In genomic region chr10:14837003-14837755, GRCh38 we compare ENCODE assay signal across 8 cellular contexts. TPM values are rescaled to one million over a fixed set of nuclear protein-coding genes. Genes with fewer than 3 reads are reported as not detected.
DNase-seq lines count a peak whose midpoint lies in the region; ATAC-seq and FAIRE-seq lines count a peak whose summit lies in the region.

No MANE protein-coding gene starts in this region.

- peaks cover 9 to 26% (median 23%) of the 10 kb centered on the region in 5 donors for H3K4me1 ChIP-seq in subcutaneous abdominal adipose tissue (ENCODE audit: control insufficient read depth in 5 of 5, insufficient read depth in 5 of 5, low read length in 5 of 5)

- H3K27me3 ChIP-seq in subcutaneous abdominal adipose tissue (ENCODE audit: control insufficient read depth in 5 of 5, insufficient read depth in 4 of 5, low read length in 5 of 5), result no peaks in the 10 kb centered on the region

- no peak for DNase-seq in activated T-cell treated with anti-CD3 and anti-CD28 coated beads, Interleukin-2, amount 50 U/mL, for 24 hours
- DNase-seq in activated T-cell treated with anti-CD3 and anti-CD28 coated beads for 4 hours (no peak), NCI-H1930 (lab: John Stamatoyannopoulos, UW) (no peak)
- DNase-seq in activated T-helper 2 cell treated with anti-CD3 and anti-CD28 coated beads, Interferon-gamma antibody, Interleukin-2, Interleukin-4, amounts not matched to agents 10 μg/mL and 5 μg/mL and 100 μg/mL, durations not matched to agents 14 hours and 24 hours and 36 hours (ENCODE audit: low spot score), result no peak

- peaks cover 42% of the 10 kb centered on the region for H3K36me3 Mint-ChIP-seq in activated T-cell treated with anti-CD3 and anti-CD28 coated beads, Interleukin-2, amount 50 U/mL, for 24 hours (ENCODE audit: low read depth)
- peaks cover 28% of the 10 kb centered on the region for H3K36me3 Mint-ChIP-seq in activated T-helper 2 cell treated with anti-CD3 and anti-CD28 coated beads, Interferon-gamma antibody, Interleukin-2, Interleukin-4, amounts not matched to agents 10 μg/mL and 5 μg/mL and 100 μg/mL, durations not matched to agents 14 hours and 24 hours and 36 hours (ENCODE audit: low read depth)

- peak overlapping the region; percentile 87 to 90 (median 89) for H3K9ac ChIP-seq in subcutaneous abdominal adipose tissue (ENCODE audit: low read length in 5 of 5)

- no peaks in the 10 kb centered on the region for H3K27me3 Mint-ChIP-seq in activated T-cell treated with anti-CD3 and anti-CD28 coated beads, Interleukin-2, amount 50 U/mL, for 24 hours
- no peaks in the 10 kb centered on the region for H3K27me3 Mint-ChIP-seq in activated T-helper 2 cell treated with anti-CD3 and anti-CD28 coated beads, Interferon-gamma antibody, Interleukin-2, Interleukin-4, amounts not matched to agents 10 μg/mL and 5 μg/mL and 100 μg/mL, durations not matched to agents 14 hours and 24 hours and 36 hours (ENCODE audit: low read depth)

- peak overlapping the region; percentile 98 for H3K27ac Mint-ChIP-seq in activated T-cell treated with anti-CD3 and anti-CD28 coated beads, Interleukin-2, amount 50 U/mL, for 24 hours
- peak overlapping the region; percentile 95 for H3K27ac Mint-ChIP-seq in activated T-helper 2 cell treated with anti-CD3 and anti-CD28 coated beads, Interferon-gamma antibody, Interleukin-2, Interleukin-4, amounts not matched to agents 10 μg/mL and 5 μg/mL and 100 μg/mL, durations not matched to agents 14 hours and 24 hours and 36 hours

- no peaks in the 10 kb centered on the region for H3K9me3 Mint-ChIP-seq in activated T-cell treated with anti-CD3 and anti-CD28 coated beads, Interleukin-2, amount 50 U/mL, for 24 hours
- no peaks in the 10 kb centered on the region for H3K9me3 Mint-ChIP-seq in activated T-helper 2 cell treated with anti-CD3 and anti-CD28 coated beads, Interferon-gamma antibody, Interleukin-2, Interleukin-4, amounts not matched to agents 10 μg/mL and 5 μg/mL and 100 μg/mL, durations not matched to agents 14 hours and 24 hours and 36 hours

- intact Hi-C loops in activated T-helper 2 cell treated with anti-CD3 and anti-CD28 coated beads, Interferon-gamma antibody, Interleukin-2, Interleukin-4, amounts not matched to agents 10 μg/mL and 5 μg/mL and 100 μg/mL, durations not matched to agents 14 hours and 24 hours and 36 hours (cut with micrococcal nuclease), result loop anchor here (5.0 kb wide), 3 partner anchors 250 to 300 kb away; no protein-coding TSS in a partner anchor

- no peaks in the 10 kb centered on the region for H3K9me3 ChIP-seq in subcutaneous abdominal adipose tissue (ENCODE audit: control insufficient read depth in 5 of 5, low read length in 5 of 5)

- peak overlapping the region; percentile 94 for H3K27ac ChIP-seq in subcutaneous abdominal adipose tissue (ENCODE audit: low read depth, low read length)

- H3K4me3 ChIP-seq in subcutaneous abdominal adipose tissue (ENCODE audit: low read depth in 1 of 5, low read length in 5 of 5), result peak overlapping the region; percentile 78 to 98 (median 95)

- H3K36me3 ChIP-seq in subcutaneous abdominal adipose tissue (ENCODE audit: control insufficient read depth in 5 of 5, insufficient read depth in 5 of 5, low read length in 5 of 5), result peaks cover 9 to 24% (median 11%) of the 10 kb centered on the region in 5 donors

- peaks cover 30% of the 10 kb centered on the region for H3K4me1 Mint-ChIP-seq in activated T-cell treated with anti-CD3 and anti-CD28 coated beads, Interleukin-2, amount 50 U/mL, for 24 hours (ENCODE audit: low read depth)
- H3K4me1 Mint-ChIP-seq in activated T-helper 2 cell treated with anti-CD3 and anti-CD28 coated beads, Interferon-gamma antibody, Interleukin-2, Interleukin-4, amounts not matched to agents 10 μg/mL and 5 μg/mL and 100 μg/mL, durations not matched to agents 14 hours and 24 hours and 36 hours (ENCODE audit: low read depth), result peaks cover 19% of the 10 kb centered on the region

- peak overlapping the region; percentile 95 for H3K4me3 Mint-ChIP-seq in activated T-cell treated with anti-CD3 and anti-CD28 coated beads, Interleukin-2, amount 50 U/mL, for 24 hours
- H3K4me3 Mint-ChIP-seq in activated T-helper 2 cell treated with anti-CD3 and anti-CD28 coated beads, Interferon-gamma antibody, Interleukin-2, Interleukin-4, amounts not matched to agents 10 μg/mL and 5 μg/mL and 100 μg/mL, durations not matched to agents 14 hours and 24 hours and 36 hours (ENCODE audit: low read depth), result peak overlapping the region; percentile 92

- FAIRE-seq in islet of Langerhans (lab: Jason Lieb, UNC), result peak; percentile 9

- no peak for ATAC-seq in GM19463 (IDR thresholded peaks at IDR 0.05; ENCODE audit: unreplicated experiment)
- ATAC-seq in HG02763 (IDR thresholded peaks at IDR 0.05; ENCODE audit: unreplicated experiment), result no peak

RNA-seq across cellular contexts. Expression of gene CDNF, which starts 0.7 kb away (rescaled TPM):
- total RNA-seq in activated T-helper 2 cell treated with anti-CD3 and anti-CD28 coated beads, Interferon-gamma antibody, Interleukin-2, Interleukin-4, amounts not matched to agents 10 μg/mL and 5 μg/mL and 100 μg/mL, durations not matched to agents 14 hours and 24 hours and 36 hours, result 0.39 and 0.67 TPM in 2 replicates

RNA-seq across cellular contexts. Expression of gene HSPA14, which starts 0.9 kb away (rescaled TPM):
- total RNA-seq in activated T-helper 2 cell treated with anti-CD3 and anti-CD28 coated beads, Interferon-gamma antibody, Interleukin-2, Interleukin-4, amounts not matched to agents 10 μg/mL and 5 μg/mL and 100 μg/mL, durations not matched to agents 14 hours and 24 hours and 36 hours, result 34.1 and 34.5 TPM in 2 replicates

RNA-seq across cellular contexts. Expression of gene MSANTD7, which starts 0.9 kb away (rescaled TPM):
- 22.3 and 25.6 TPM in 2 replicates for total RNA-seq in activated T-helper 2 cell treated with anti-CD3 and anti-CD28 coated beads, Interferon-gamma antibody, Interleukin-2, Interleukin-4, amounts not matched to agents 10 μg/mL and 5 μg/mL and 100 μg/mL, durations not matched to agents 14 hours and 24 hours and 36 hours

RNA-seq across cellular contexts. Expression of gene SUV39H2, which starts 41.5 kb away (rescaled TPM):
- 44.0 and 45.0 TPM in 2 replicates for total RNA-seq in activated T-helper 2 cell treated with anti-CD3 and anti-CD28 coated beads, Interferon-gamma antibody, Interleukin-2, Interleukin-4, amounts not matched to agents 10 μg/mL and 5 μg/mL and 100 μg/mL, durations not matched to agents 14 hours and 24 hours and 36 hours
